8 cellular contexts compared by ENCODE assay signal in the genomic region with DNA sequence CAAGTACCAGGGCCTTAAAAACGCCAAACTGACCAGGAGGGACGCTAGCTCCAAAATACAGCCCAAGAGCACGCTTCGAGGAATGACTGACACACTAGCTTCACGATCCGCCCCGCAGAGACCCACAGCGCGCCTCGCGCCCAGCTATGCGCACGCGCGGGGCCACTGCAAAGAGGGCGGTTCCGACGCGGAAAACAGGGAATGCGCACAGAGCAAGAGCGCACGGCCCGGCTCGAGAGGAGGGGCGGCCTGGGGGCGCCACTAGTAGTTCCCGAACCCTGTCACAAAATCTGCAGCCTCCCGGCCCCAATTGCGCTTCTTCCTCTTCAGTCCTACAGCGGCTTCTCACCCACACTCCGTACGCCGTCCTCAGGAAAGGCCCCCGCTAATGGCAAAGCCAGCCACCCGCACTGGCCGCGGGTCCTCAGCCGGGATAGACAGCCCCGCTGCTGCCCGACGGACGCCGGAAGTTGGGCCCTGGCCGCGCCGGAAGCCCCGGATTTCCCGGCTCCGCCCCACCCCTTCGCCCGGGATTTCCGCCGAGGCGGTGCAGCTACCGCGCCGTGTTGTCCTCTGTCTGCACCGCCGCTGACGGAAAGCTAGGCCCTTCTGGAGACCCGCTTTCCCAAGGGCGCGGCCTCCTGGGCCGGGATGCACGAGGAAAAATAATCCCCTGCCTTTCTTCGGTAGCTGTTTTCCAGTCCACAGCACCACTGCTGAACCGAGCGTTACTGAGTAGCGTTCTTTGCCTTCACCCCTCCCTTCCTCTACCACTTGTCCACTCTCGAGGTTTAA. TPM values are rescaled to one million over a fixed set of nuclear protein-coding genes. Genes with fewer than 3 reads are reported as not detected.
DNase-seq lines count a peak whose midpoint lies in the region; ATAC-seq, FAIRE-seq and TF ChIP-seq lines count a peak whose summit lies in the region.

A gene with protein sequence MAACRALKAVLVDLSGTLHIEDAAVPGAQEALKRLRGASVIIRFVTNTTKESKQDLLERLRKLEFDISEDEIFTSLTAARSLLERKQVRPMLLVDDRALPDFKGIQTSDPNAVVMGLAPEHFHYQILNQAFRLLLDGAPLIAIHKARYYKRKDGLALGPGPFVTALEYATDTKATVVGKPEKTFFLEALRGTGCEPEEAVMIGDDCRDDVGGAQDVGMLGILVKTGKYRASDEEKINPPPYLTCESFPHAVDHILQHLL (minus strand): TSS at position 472 of the 795 bp plus-strand sequence. CDS start 14,061 bp downstream, outside the sequence.

- H3K27me3 Mint-ChIP-seq in T-helper 1 cell treated with Interleukin-12 subunit alpha and Interleukin-12 subunit beta and Interleukin-4 antibody, amounts not matched to agents 30 μg/mL and 1 μg/mL, for 36 hours (ENCODE audit: low read depth): no peaks in the 10 kb centered on the region

- H3K4me3 ChIP-seq in left ventricle myocardium inferior (peak within 1 kb of the TSS; percentile 81), psoas muscle (peak within 1 kb of the TSS; percentile 79), urinary bladder (ENCODE audit: low read depth, low read length) (peak within 1 kb of the TSS; percentile 75)

- peak; percentile 81 for TF ChIP-seq POLR2A in GM12891 (IDR thresholded peaks at IDR 0.05; ENCODE audit: low read depth, low read length)

- H3K4me3 Mint-ChIP-seq in T-helper 1 cell treated with Interleukin-12 subunit alpha and Interleukin-12 subunit beta and Interleukin-4 antibody, amounts not matched to agents 30 μg/mL and 1 μg/mL, for 36 hours: peak within 1 kb of the TSS; percentile 96

- peak; percentile 92 for FAIRE-seq in GM12891 (lab: Jason Lieb, UNC)

- intact Hi-C loops in left ventricle myocardium inferior (cut with micrococcal nuclease): no loop called here
- intact Hi-C loops in psoas muscle (cut with DNase I): no loop called here

- no peaks in the 10 kb centered on the region for H3K9me3 ChIP-seq in left ventricle myocardium inferior (replicated peaks)
- no peaks in the 10 kb centered on the region for H3K9me3 ChIP-seq in psoas muscle

- H3K4me1 Mint-ChIP-seq in T-helper 1 cell treated with Interleukin-12 subunit alpha and Interleukin-12 subunit beta and Interleukin-4 antibody, amounts not matched to agents 30 μg/mL and 1 μg/mL, for 36 hours (ENCODE audit: low read depth): peaks cover 29% of the 10 kb centered on the region

- peak within 1 kb of the TSS; percentile 95 for H3K27ac Mint-ChIP-seq in T-helper 1 cell treated with Interleukin-12 subunit alpha and Interleukin-12 subunit beta and Interleukin-4 antibody, amounts not matched to agents 30 μg/mL and 1 μg/mL, for 36 hours

- H3K36me3 Mint-ChIP-seq in T-helper 1 cell treated with Interleukin-12 subunit alpha and Interleukin-12 subunit beta and Interleukin-4 antibody, amounts not matched to agents 30 μg/mL and 1 μg/mL, for 36 hours (ENCODE audit: low read depth): peaks cover 9% of the 10 kb centered on the region

- peak within 1 kb of the TSS; percentile 98 for H3K27ac ChIP-seq in left ventricle myocardium inferior (replicated peaks)
- H3K27ac ChIP-seq in psoas muscle: peak within 1 kb of the TSS; percentile 97
- peak within 1 kb of the TSS; percentile 87 for H3K27ac ChIP-seq in urinary bladder (ENCODE audit: low read depth)

- peaks cover 18% of the 10 kb centered on the region for H3K36me3 ChIP-seq in left ventricle myocardium inferior
- H3K36me3 ChIP-seq in psoas muscle (ENCODE audit: insufficient read depth in 1 of 2, low read depth in 1 of 2): peaks cover 0 to 29% of the 10 kb centered on the region in 2 donors
- H3K36me3 ChIP-seq in urinary bladder (ENCODE audit: insufficient read depth): peaks cover 2% of the 10 kb centered on the region

- no peaks in the 10 kb centered on the region for H3K27me3 ChIP-seq in left ventricle myocardium inferior (ENCODE audit: low read depth)
- no peaks in the 10 kb centered on the region for H3K27me3 ChIP-seq in psoas muscle (ENCODE audit: insufficient read depth in 3 of 3, low read length in 2 of 3)

- WGBS in psoas muscle, 3 donors: 0% methylated on average over 63 to 70 of the region's 70 CpGs
- WGBS in urinary bladder: under 1% methylated on average over 70 of the region's 70 CpGs

- ATAC-seq in HG02678 (IDR thresholded peaks at IDR 0.05; ENCODE audit: unreplicated experiment) (peak; percentile 94), psoas muscle (peak; percentile 94 to 98 (median 96))

- no peak for TF ChIP-seq CTCF in left ventricle myocardium inferior (IDR thresholded peaks at IDR 0.05; ENCODE audit: borderline replicate concordance)
- TF ChIP-seq CTCF in psoas muscle (IDR thresholded peaks at IDR 0.05): no peak

- DNase-seq in GM12891 (ENCODE audit: insufficient read length, low spot score) (peak; percentile 64), NCI-H128 (lab: John Stamatoyannopoulos, UW; ENCODE audit: unreplicated experiment) (peak; percentile 57), amniotic stem cell (lab: John Stamatoyannopoulos, UW) (peak; percentile 50), left ventricle myocardium inferior (peak; percentile 87), psoas muscle (peak; percentile 87 to 94)

- H3K4me1 ChIP-seq in left ventricle myocardium inferior: peaks cover 66% of the 10 kb centered on the region
- peaks cover 24% of the 10 kb centered on the region for H3K4me1 ChIP-seq in psoas muscle
- no peaks in the 10 kb centered on the region for H3K4me1 ChIP-seq in urinary bladder (ENCODE audit: insufficient read depth)

- no peaks in the 10 kb centered on the region for H3K9me3 Mint-ChIP-seq in T-helper 1 cell treated with Interleukin-12 subunit alpha and Interleukin-12 subunit beta and Interleukin-4 antibody, amounts not matched to agents 30 μg/mL and 1 μg/mL, for 36 hours

TF ChIP-seq in GM12891, 5 proteins besides CTCF, POLR2A, EP300 and RAD21:
- TF ChIP-seq TAF1 (IDR thresholded peaks at IDR 0.05; ENCODE audit: low read depth, low read length) (peak; percentile 55), POU2F2 (IDR thresholded peaks at IDR 0.05; ENCODE audit: low read depth, low read length) (peak; percentile 33; the same call in 1 of the 2 replicates), PAX5 (IDR thresholded peaks at IDR 0.05; ENCODE audit: insufficient read depth, low read length, severe bottlenecking) (no peak)

RNA-seq across cellular contexts. Expression of the gene that starts here (rescaled TPM):
- 11.5 TPM for polyA plus RNA-seq in GM12891 (2012; ENCODE audit: low read depth, missing spikeins)
- total RNA-seq in left ventricle myocardium inferior (42.3 TPM), psoas muscle (10 to 100 TPM; 19.9 to 32.9 (median 27.9) TPM), urinary bladder (28.7 TPM)
- polyA plus RNA-seq in psoas muscle (10 to 100 TPM; 11.5 to 19.9 (median 18.5) TPM), urinary bladder (28.7 TPM)

Comparison
In these comparisons a context has a peak if more than half of its experiments do, and no peak if none do; other contexts are left out.
1. Peak in every context shown above with its lines: DNase-seq, ATAC-seq, H3K4me3 ChIP-seq and H3K27ac ChIP-seq.